In the genomic region with DNA sequence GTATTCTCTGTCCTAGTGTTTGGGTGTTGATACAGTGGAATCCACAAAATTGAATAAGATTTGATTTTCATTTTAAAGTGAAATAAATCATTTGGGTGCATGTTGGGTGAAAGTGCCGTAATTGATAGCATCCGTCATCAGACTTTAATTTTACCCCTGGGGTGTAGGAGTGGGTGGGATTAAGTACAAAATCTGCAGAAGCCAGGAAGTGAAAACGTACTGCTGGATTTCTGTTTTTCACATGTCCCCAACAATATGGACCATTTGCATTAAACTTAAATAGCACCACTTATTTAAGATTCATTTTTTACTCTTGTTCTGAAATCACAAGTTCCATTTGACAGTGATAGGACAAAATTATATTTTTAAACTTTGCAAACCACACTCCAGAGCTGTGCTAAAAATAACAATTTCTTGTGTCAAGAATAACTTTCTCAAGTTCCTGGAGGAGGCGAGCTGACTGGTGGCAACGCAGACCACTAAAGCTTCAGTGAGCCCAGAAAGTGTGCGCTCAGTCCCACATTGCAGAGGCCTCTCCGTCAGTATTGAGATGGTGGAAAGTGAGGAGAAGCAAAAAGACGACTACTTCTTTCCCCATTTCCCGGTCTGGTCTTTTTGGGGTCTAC, we compare ENCODE assay signal across 1 cellular context.
TF ChIP-seq lines count a peak whose summit lies in the region.

No MANE protein-coding gene starts in this region.

TF ChIP-seq in SK-N-SH, 30 proteins besides CTCF, POLR2A, EP300 and RAD21:
- TF ChIP-seq TCF12 (IDR thresholded peaks at IDR 0.05): no peak
- no peak for TF ChIP-seq FOSL2 (IDR thresholded peaks at IDR 0.05; ENCODE audit: borderline replicate concordance, low read depth)
- no peak for TF ChIP-seq CHD2 (IDR thresholded peaks at IDR 0.05; ENCODE audit: low read length, partially characterized antibody)
- TF ChIP-seq EZH2phosphoT487 (IDR thresholded peaks at IDR 0.05; ENCODE audit: borderline replicate concordance, low read depth): no peak
- TF ChIP-seq, protein P1, sequence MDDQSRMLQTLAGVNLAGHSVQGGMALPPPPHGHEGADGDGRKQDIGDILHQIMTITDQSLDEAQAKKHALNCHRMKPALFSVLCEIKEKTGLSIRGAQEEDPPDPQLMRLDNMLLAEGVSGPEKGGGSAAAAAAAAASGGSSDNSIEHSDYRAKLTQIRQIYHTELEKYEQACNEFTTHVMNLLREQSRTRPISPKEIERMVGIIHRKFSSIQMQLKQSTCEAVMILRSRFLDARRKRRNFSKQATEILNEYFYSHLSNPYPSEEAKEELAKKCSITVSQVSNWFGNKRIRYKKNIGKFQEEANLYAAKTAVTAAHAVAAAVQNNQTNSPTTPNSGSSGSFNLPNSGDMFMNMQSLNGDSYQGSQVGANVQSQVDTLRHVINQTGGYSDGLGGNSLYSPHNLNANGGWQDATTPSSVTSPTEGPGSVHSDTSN (IDR thresholded peaks at IDR 0.05): no peak
- TF ChIP-seq MEF2A (IDR thresholded peaks at IDR 0.05; ENCODE audit: borderline replicate concordance, low read depth): no peak
